In the genomic region with DNA sequence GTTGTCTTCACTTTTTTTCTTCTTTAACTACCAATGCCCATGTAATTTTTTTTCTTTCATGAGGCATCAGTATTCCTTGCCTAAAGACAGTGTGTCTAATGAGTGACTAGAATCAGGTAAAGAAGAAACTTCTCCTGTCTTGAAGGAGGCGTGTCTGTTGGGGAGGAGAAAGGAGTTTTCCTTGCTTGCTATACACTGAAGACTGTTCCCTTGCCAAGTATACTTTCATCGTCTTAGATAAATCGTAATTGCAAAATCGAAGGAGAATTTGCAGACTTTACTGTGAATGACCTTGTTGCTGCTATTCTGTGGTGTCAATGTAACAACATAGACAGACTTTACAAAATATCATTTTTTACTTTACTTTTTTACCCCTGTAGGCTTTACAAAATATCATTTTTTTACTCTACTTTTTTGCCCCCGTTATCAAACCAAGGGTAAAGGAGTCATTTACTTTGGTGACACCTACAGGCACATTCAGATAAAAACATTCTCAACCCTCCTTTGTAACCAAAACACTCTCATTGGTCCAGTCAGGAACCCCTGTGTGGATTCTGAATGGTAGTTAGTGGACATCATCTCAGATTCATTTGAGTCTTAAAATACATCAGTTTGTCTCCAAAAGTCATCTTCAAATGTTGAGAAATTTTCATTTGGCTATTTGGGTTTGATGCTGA, we compare ENCODE assay signal across 8 cellular contexts.
DNase-seq lines count a peak whose midpoint lies in the region; ATAC-seq and TF ChIP-seq lines count a peak whose summit lies in the region.

No MANE protein-coding gene starts in this region.

- no peaks in the 10 kb centered on the region for H3K9me3 ChIP-seq in OCI-LY3 (ENCODE audit: insufficient read depth, low read length)
- no peaks in the 10 kb centered on the region for H3K9me3 ChIP-seq in hepatocyte (ENCODE audit: low read depth)

- no peaks in the 10 kb centered on the region for H3K9me2 ChIP-seq in hepatocyte (replicated peaks; ENCODE audit: insufficient read depth)

- no peaks in the 10 kb centered on the region for H4K20me1 ChIP-seq in OCI-LY3 (ENCODE audit: insufficient read depth, low read length)
- no peaks in the 10 kb centered on the region for H4K20me1 ChIP-seq in hepatocyte (ENCODE audit: insufficient read depth, poor library complexity, severe bottlenecking)

- no peak for ATAC-seq in GM21423 (IDR thresholded peaks at IDR 0.05; ENCODE audit: unreplicated experiment)

- no peak overlapping the region for H3K27ac Mint-ChIP-seq in glutamatergic neuron (ENCODE audit: unreplicated experiment)

- no peaks in the 10 kb centered on the region for H3K36me3 Mint-ChIP-seq in glutamatergic neuron (ENCODE audit: unreplicated experiment)

- no peaks in the 10 kb centered on the region for H3K9me3 Mint-ChIP-seq in glutamatergic neuron (ENCODE audit: unreplicated experiment)

- H3K4me1 ChIP-seq in OCI-LY3 (ENCODE audit: low read length) (peaks cover 41% of the 10 kb centered on the region), hepatocyte (ENCODE audit: insufficient read depth) (no peaks in the 10 kb centered on the region)

- H3K4me2 ChIP-seq in OCI-LY3 (ENCODE audit: low read length) (peak overlapping the region; percentile 55), hepatocyte (no peak overlapping the region)

- H2AFZ ChIP-seq in OCI-LY3 (ENCODE audit: low read depth, low read length), result no peak overlapping the region; the same call in 1 of the 2 replicates
- H2AFZ ChIP-seq in hepatocyte, result no peak overlapping the region

- H3K36me3 ChIP-seq in OCI-LY3 (replicated peaks; ENCODE audit: low read depth, low read length) (no peaks in the 10 kb centered on the region), hepatocyte (replicated peaks; ENCODE audit: insufficient read depth, low read depth) (no peaks in the 10 kb centered on the region)

- TF ChIP-seq CTCF in GM12872 (IDR thresholded peaks at IDR 0.05; ENCODE audit: insufficient read depth, low read depth, low read length) (peak; percentile 45; the same call in 2 of the 3 replicates), OCI-LY3 (IDR thresholded peaks at IDR 0.05; ENCODE audit: low read depth, low read length) (peak; percentile 61), hepatocyte (IDR thresholded peaks at IDR 0.05; ENCODE audit: poor library complexity) (peak; percentile 30), glutamatergic neuron (IDR thresholded peaks at IDR 0.05; ENCODE audit: partially characterized antibody, unreplicated experiment) (no peak)

- no peak overlapping the region for H3K4me3 Mint-ChIP-seq in glutamatergic neuron (ENCODE audit: unreplicated experiment)

- WGBS in hepatocyte (ENCODE audit: low lambda C conversion rate, missing lambda C conversion rate), result 77% methylated on average over 5 of the region's 5 CpGs

- H3K27me3 ChIP-seq in OCI-LY3 (ENCODE audit: low read depth, low read length) (no peaks in the 10 kb centered on the region), hepatocyte (no peaks in the 10 kb centered on the region)

- H3K79me2 ChIP-seq in OCI-LY3 (ENCODE audit: low read length) (peaks cover under 1% of the 10 kb centered on the region; the same call in 1 of the 2 replicates), hepatocyte (peaks cover 24% of the 10 kb centered on the region)

- no peaks in the 10 kb centered on the region for H3K4me1 Mint-ChIP-seq in glutamatergic neuron (ENCODE audit: low read depth, unreplicated experiment)

- H3K4me3 ChIP-seq in OCI-LY3 (ENCODE audit: low read length) (peak overlapping the region; percentile 67), hepatocyte (no peak overlapping the region)

- DNase-seq in H4 (ENCODE audit: low spot score), result peak; percentile 47
- no peak for DNase-seq in hepatocyte (ENCODE audit: low spot score)
- DNase-seq in AG20443 (ENCODE audit: low spot score), result no peak
- DNase-seq in glutamatergic neuron, result no peak
- no peak for DNase-seq in ureter (ENCODE audit: low spot score)

- H3K9ac ChIP-seq in OCI-LY3 (ENCODE audit: low read length), result peak overlapping the region; percentile 55

- H3K27me3 Mint-ChIP-seq in glutamatergic neuron (ENCODE audit: unreplicated experiment), result no peaks in the 10 kb centered on the region

- H3K27ac ChIP-seq in OCI-LY3 (ENCODE audit: low read length), result peak overlapping the region; percentile 40
- no peak overlapping the region for H3K27ac ChIP-seq in hepatocyte
